Comparison of ENCODE assay signal across 11 cellular contexts in genomic region chr5:175378444-175379028, GRCh38.
DNase-seq lines count a peak whose midpoint lies in the region; ATAC-seq and TF ChIP-seq lines count a peak whose summit lies in the region.
"Had no signal": no experiment of that assay in that cellular context is flagged by ENCODE, and none has a peak within 500 bp of the region (broad histone marks: within the 10 kb centered on the region; RNA-seq: fewer than 3 reads in every experiment).

No MANE protein-coding gene starts in this region.

- POLR2A ChIA-PET in HEK293T (lab: Yijun Ruan, JAX): interaction anchor here (0.9 to 1.0 kb wide), 2 partner anchors 32 to 100 kb away, joined by 3 to 4 read pairs; partner anchors contain the start of gene SFXN1
- POLR2A ChIA-PET in PC-9 (lab: Charles Lee; ENCODE audit: unreplicated experiment): no interaction called here

- H2AFZ ChIP-seq in ACC112 (ENCODE audit: low read length, unreplicated experiment) (no peak overlapping the region), PC-9 (no peak overlapping the region)

- no peaks in the 10 kb centered on the region for H4K20me1 ChIP-seq in PC-9 (ENCODE audit: insufficient read depth)

- no peak for ATAC-seq in heart left ventricle
- ATAC-seq in HG03108 (IDR thresholded peaks at IDR 0.05; ENCODE audit: unreplicated experiment): no peak
- no peak for ATAC-seq in right cardiac atrium

- TF ChIP-seq POLR2A in heart left ventricle (IDR thresholded peaks at IDR 0.05): no peak

- peak overlapping the region; percentile 26; the same call in 1 of the 2 replicates for H3K27ac ChIP-seq in ACC112 (ENCODE audit: low read depth, low read length)
- H3K27ac ChIP-seq in PC-9: peak overlapping the region; percentile 62; the same call in 1 of the 2 replicates
- no peak overlapping the region for H3K27ac ChIP-seq in heart left ventricle
- H3K27ac ChIP-seq in right cardiac atrium (ENCODE audit: low read length): no peak overlapping the region
- H3K27ac ChIP-seq: dorsolateral prefrontal cortex had no signal

- H3K4me3 ChIP-seq in ACC112 (ENCODE audit: low read depth, low read length) (no peak overlapping the region), PC-9 (no peak overlapping the region), fibroblast of the aortic adventitia (ENCODE audit: low read depth, low read length) (no peak overlapping the region), heart left ventricle (no peak overlapping the region), right cardiac atrium (ENCODE audit: low read length) (no peak overlapping the region)
- H3K4me3 ChIP-seq: dorsolateral prefrontal cortex had no signal

- no peak for TF ChIP-seq CTCF in PC-9 (conservative IDR thresholded peaks at IDR 0.05)
- no peak for TF ChIP-seq CTCF in fibroblast of the aortic adventitia (IDR thresholded peaks at IDR 0.05; ENCODE audit: insufficient read depth, low read length)
- TF ChIP-seq CTCF in heart left ventricle (IDR thresholded peaks at IDR 0.05): no peak

- H3K27me3 ChIP-seq in ACC112 (ENCODE audit: insufficient read depth, low read length): no peaks in the 10 kb centered on the region
- H3K27me3 ChIP-seq in PC-9 (ENCODE audit: insufficient read depth, low read depth): peaks cover 2% of the 10 kb centered on the region; the same call in 1 of the 2 replicates
- peaks cover 0 to 10% (median 0%) of the 10 kb centered on the region in 9 donors for H3K27me3 ChIP-seq in heart left ventricle
- H3K27me3 ChIP-seq in right cardiac atrium (ENCODE audit: control insufficient read depth, insufficient read depth): no peaks in the 10 kb centered on the region
- H3K27me3 ChIP-seq: dorsolateral prefrontal cortex had no signal

- H3K4me2 ChIP-seq in PC-9: peak overlapping the region; percentile 2; the same call in 1 of the 2 replicates

- CTCF ChIA-PET in HEK293T (lab: Yijun Ruan, JAX): interaction anchor here (1.0 to 2.1 kb wide), 2 partner anchors 66 to 82 kb away, joined by 3 to 6 read pairs; partner anchors contain the start of gene DRD1
- CTCF ChIA-PET in PC-9 (lab: Charles Lee): no interaction called here

- peak; percentile 71 for DNase-seq in HEK293T (ENCODE audit: extremely low spot score)
- DNase-seq in PC-9: peak in 1 of 2 experiments; percentile 68
- peak; percentile 7 for DNase-seq in fibroblast of the aortic adventitia (ENCODE audit: low read depth)
- DNase-seq in heart left ventricle: no peak
- no peak for DNase-seq in right cardiac atrium
- DNase-seq in activated T-cell treated with anti-CD3 and anti-CD28 coated beads, Interleukin-2, amount 50 U/mL, for 1 hour: no peak
- DNase-seq: activated naive CD8-positive, alpha-beta T cell treated with anti-CD3 and anti-CD28 coated beads, Interleukin-2, amount 10 ng/mL, durations not matched to agents 7 days and 5 days; dorsolateral prefrontal cortex; NCI-H526 treated with DMSO at 0.1 percent for 48 hours had no signal

- WGBS in heart left ventricle, 4 donors: 66 to 70% (median 68%) methylated on average over 5 of the region's 5 CpGs
- 59% methylated on average over 5 of the region's 5 CpGs for WGBS in right cardiac atrium

- no peaks in the 10 kb centered on the region for H3F3A ChIP-seq in PC-9 (ENCODE audit: insufficient read depth, low read depth)

- intact Hi-C loops in PC-9 (cut with micrococcal nuclease; ENCODE audit: unreplicated experiment) (no loop called here), heart left ventricle (cut with DNase I) (no loop called here), right cardiac atrium (cut with DNase I) (no loop called here)

- no TSS peak for BruUV-seq in PC-9 (replicated peaks; lab: Mats Ljungman, UMichigan)

- H3K9me2 ChIP-seq in PC-9 (ENCODE audit: insufficient read depth): no peaks in the 10 kb centered on the region; the same call in 1 of the 2 replicates

- H3K79me2 ChIP-seq in ACC112 (ENCODE audit: control insufficient read depth, insufficient read depth, low read length, unreplicated experiment) (no peaks in the 10 kb centered on the region), PC-9 (ENCODE audit: low read depth) (no peaks in the 10 kb centered on the region)

- H3K4me1 ChIP-seq in ACC112 (ENCODE audit: control insufficient read depth, insufficient read depth, low read length, unreplicated experiment): no peaks in the 10 kb centered on the region
- H3K4me1 ChIP-seq in PC-9 (replicated peaks; ENCODE audit: insufficient read depth): peaks cover 14% of the 10 kb centered on the region; the same call in 1 of the 2 replicates
- no peaks in the 10 kb centered on the region for H3K4me1 ChIP-seq in heart left ventricle
- no peaks in the 10 kb centered on the region for H3K4me1 ChIP-seq in right cardiac atrium (ENCODE audit: control insufficient read depth, insufficient read depth, low read length)

- no peaks in the 10 kb centered on the region; the same call in 1 of the 2 replicates for H3K9me3 ChIP-seq in PC-9 (ENCODE audit: insufficient read depth, low read depth)
- H3K9me3 ChIP-seq in heart left ventricle: peaks cover 0 to 6% (median 0%) of the 10 kb centered on the region in 12 donors
- no peaks in the 10 kb centered on the region for H3K9me3 ChIP-seq in right cardiac atrium (ENCODE audit: control insufficient read depth, low read length)

- H3K36me3 ChIP-seq in ACC112 (ENCODE audit: insufficient read depth, low read length) (no peaks in the 10 kb centered on the region), PC-9 (ENCODE audit: low read depth) (no peaks in the 10 kb centered on the region), heart left ventricle (no peaks in the 10 kb centered on the region)

TF ChIP-seq in HEK293T, 16 proteins besides CTCF, POLR2A, EP300 and RAD21:
- TF ChIP-seq ARNT (IDR thresholded peaks at IDR 0.05): peak; percentile 73
- TF ChIP-seq CTBP1 (IDR thresholded peaks at IDR 0.05; ENCODE audit: borderline replicate concordance): peak; percentile 98
- no peak for TF ChIP-seq SP1 (IDR thresholded peaks at IDR 0.05)
- TF ChIP-seq ZNF384 (IDR thresholded peaks at IDR 0.05): peak; percentile 34; the same call in 1 of the 2 replicates
- peak; percentile 97 for TF ChIP-seq PKNOX1 (IDR thresholded peaks at IDR 0.05)
- TF ChIP-seq TARDBP (IDR thresholded peaks at IDR 0.05): no peak
- 0 out of 2 replicates have a peak, but pooled peaks have one; percentile 36 for TF ChIP-seq L3MBTL2 (conservative IDR thresholded peaks at IDR 0.05)

Comparison
In these comparisons a context has a peak if more than half of its experiments do, and no peak if none do; other contexts are left out.
1. H3K27ac ChIP-seq: peak in ACC112 (single experiment) and PC-9 (single experiment); none in heart left ventricle (0 of 12) and right cardiac atrium (single experiment).
2. DNase-seq: peak in HEK293T (single experiment) and fibroblast of the aortic adventitia (single experiment); none in heart left ventricle (0 of 5), right cardiac atrium (0 of 3) and activated T-cell treated with anti-CD3 and anti-CD28 coated beads, Interleukin-2, amount 50 U/mL, for 1 hour (single experiment).